ENCODE assay signal across 9 cellular contexts in the genomic region with DNA sequence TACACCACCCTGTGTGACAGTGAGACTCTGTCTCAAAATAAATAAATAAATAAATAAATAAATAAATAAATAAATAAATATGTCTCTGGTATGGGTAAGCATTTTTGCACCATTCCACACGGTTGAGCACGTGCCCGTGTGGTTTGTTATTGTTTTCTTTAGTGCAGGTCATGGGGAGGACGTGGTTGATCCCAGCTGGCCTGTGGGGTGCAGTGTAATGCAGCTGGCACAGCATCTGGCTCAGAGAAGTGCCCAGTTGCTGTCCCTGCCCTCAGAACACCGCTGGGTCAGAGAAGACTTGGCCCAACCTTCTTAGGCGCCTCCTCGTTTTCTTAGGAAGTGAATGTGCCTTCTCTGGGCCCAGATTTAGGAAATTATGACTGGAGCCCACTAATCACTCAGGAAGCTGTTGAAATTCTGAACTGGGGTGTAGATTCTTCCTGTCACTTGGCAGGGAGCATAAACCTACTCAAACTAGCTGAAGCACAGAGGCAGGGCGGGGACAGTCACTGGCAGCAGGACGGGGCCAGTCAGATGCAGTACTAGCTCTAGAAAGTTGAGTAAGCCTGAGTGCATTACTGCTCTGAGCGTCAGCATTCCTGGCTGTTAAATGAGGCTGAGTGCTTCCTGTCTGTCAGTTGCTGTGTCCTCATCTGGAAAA.
A peak's percentile ranks its signal among the peaks of the same experiment; 100 is the strongest.
DNase-seq lines count a peak whose midpoint lies in the region; ATAC-seq and TF ChIP-seq lines count a peak whose summit lies in the region.
"Had no signal": no experiment of that assay in that cellular context is flagged by ENCODE, and none has a peak within 500 bp of the region (broad histone marks: within the 10 kb centered on the region; RNA-seq: fewer than 3 reads in every experiment).

No MANE protein-coding gene starts in this region.

- no peaks in the 10 kb centered on the region for H3K27me3 ChIP-seq in mammary epithelial cell (ENCODE audit: insufficient read depth, low read length)
- no peaks in the 10 kb centered on the region for H3K27me3 ChIP-seq in right lobe of liver
- no peaks in the 10 kb centered on the region for H3K27me3 ChIP-seq in CD8-positive, alpha-beta memory T cell (ENCODE audit: insufficient read depth, low read length, poor library complexity, severe bottlenecking)

- H4K20me1 ChIP-seq in mammary epithelial cell (ENCODE audit: insufficient read depth, low read length) = no peaks in the 10 kb centered on the region

- no peaks in the 10 kb centered on the region for H3K9me3 Mint-ChIP-seq in activated CD8-positive, alpha-beta T cell treated with anti-CD3 and anti-CD28 coated beads for 36 hours
- no peaks in the 10 kb centered on the region for H3K9me3 Mint-ChIP-seq in CD8-positive, alpha-beta memory T cell

- H3K4me3 ChIP-seq in mammary epithelial cell (replicated peaks in 1 of 3; ENCODE audit: insufficient read depth in 1 of 3, low read depth in 2 of 3, low read length in 3 of 3) (no peak overlapping the region), right lobe of liver (no peak overlapping the region), urinary bladder (ENCODE audit: low read depth, low read length) (no peak overlapping the region)
- no peak overlapping the region for H3K4me3 ChIP-seq in CD8-positive, alpha-beta memory T cell (ENCODE audit: low read length)

- dilution Hi-C loops in mammary epithelial cell (cut with HindIII; ENCODE audit: low sequenced_read_pairs) = no loop called here

- CTCF ChIA-PET in mammary epithelial cell (lab: Charles Lee; ENCODE audit: low non-redundant PET) = no interaction called here
- CTCF ChIA-PET in activated CD8-positive, alpha-beta T cell treated with anti-CD3 and anti-CD28 coated beads for 36 hours (lab: Charles Lee) = interaction anchor here (1.6 to 3.2 kb wide), 2 partner anchors 33 to 113 kb away, joined by 5 to 12 read pairs; no protein-coding TSS in a partner anchor
- CTCF ChIA-PET in CD8-positive, alpha-beta memory T cell (lab: Charles Lee) = interaction anchor here (1.3 kb wide), 1 partner anchor 17 kb away, joined by 5 read pairs; no protein-coding TSS in a partner anchor

- H3K4me3 Mint-ChIP-seq in activated CD8-positive, alpha-beta T cell treated with anti-CD3 and anti-CD28 coated beads for 36 hours = no peak overlapping the region
- no peak overlapping the region for H3K4me3 Mint-ChIP-seq in CD8-positive, alpha-beta memory T cell

- no peaks in the 10 kb centered on the region for H3K36me3 Mint-ChIP-seq in activated CD8-positive, alpha-beta T cell treated with anti-CD3 and anti-CD28 coated beads for 36 hours (ENCODE audit: low read depth)
- peaks cover 0 to 5% (median 4%) of the 10 kb centered on the region in 3 donors for H3K36me3 Mint-ChIP-seq in CD8-positive, alpha-beta memory T cell

- BruUV-seq in mammary epithelial cell (replicated peaks; lab: Mats Ljungman, UMichigan) = no TSS peak

- POLR2A ChIA-PET in activated CD8-positive, alpha-beta T cell treated with anti-CD3 and anti-CD28 coated beads for 36 hours (lab: Charles Lee) = no interaction called here
- POLR2A ChIA-PET in CD8-positive, alpha-beta memory T cell (lab: Charles Lee) = no interaction called here

- H2AFZ ChIP-seq in mammary epithelial cell (ENCODE audit: low read depth, low read length) = no peak overlapping the region

- no peaks in the 10 kb centered on the region for H3K79me2 ChIP-seq in mammary epithelial cell (ENCODE audit: insufficient read depth, low read length)

- H3K4me1 Mint-ChIP-seq in activated CD8-positive, alpha-beta T cell treated with anti-CD3 and anti-CD28 coated beads for 36 hours (ENCODE audit: low read depth) = peaks cover 22% of the 10 kb centered on the region
- peaks cover 4 to 18% (median 14%) of the 10 kb centered on the region in 3 donors for H3K4me1 Mint-ChIP-seq in CD8-positive, alpha-beta memory T cell

- no peak overlapping the region for H3K27ac ChIP-seq in mammary epithelial cell (ENCODE audit: insufficient read depth, low read depth, low read length)
- peak overlapping the region in 2 of 3 donors; percentile 21 to 24 for H3K27ac ChIP-seq in right lobe of liver
- peak overlapping the region; percentile 54 for H3K27ac ChIP-seq in urinary bladder (ENCODE audit: low read depth)
- H3K27ac ChIP-seq in CD8-positive, alpha-beta memory T cell (ENCODE audit: low read depth, low read length) = no peak overlapping the region
- H3K27ac ChIP-seq: 22Rv1 had no signal

- no peaks in the 10 kb centered on the region for H3K27me3 Mint-ChIP-seq in activated CD8-positive, alpha-beta T cell treated with anti-CD3 and anti-CD28 coated beads for 36 hours
- H3K27me3 Mint-ChIP-seq in CD8-positive, alpha-beta memory T cell = no peaks in the 10 kb centered on the region

- TF ChIP-seq POLR2A in right lobe of liver (IDR thresholded peaks at IDR 0.05) = no peak

- H3K4me1 ChIP-seq in mammary epithelial cell (ENCODE audit: insufficient read depth, low read length) = peaks cover 20% of the 10 kb centered on the region
- H3K4me1 ChIP-seq in right lobe of liver = no peaks in the 10 kb centered on the region
- no peaks in the 10 kb centered on the region for H3K4me1 ChIP-seq in urinary bladder (ENCODE audit: insufficient read depth)
- H3K4me1 ChIP-seq in CD8-positive, alpha-beta memory T cell (ENCODE audit: insufficient read depth, low read length) = no peaks in the 10 kb centered on the region

- H3K9me3 ChIP-seq in mammary epithelial cell (replicated peaks; ENCODE audit: insufficient read depth, low read length) = no peaks in the 10 kb centered on the region
- H3K9me3 ChIP-seq in right lobe of liver = no peaks in the 10 kb centered on the region
- no peaks in the 10 kb centered on the region for H3K9me3 ChIP-seq in CD8-positive, alpha-beta memory T cell (ENCODE audit: low read length)

- intact Hi-C loops in mammary epithelial cell (cut with micrococcal nuclease) = loop anchor here (10.0 kb wide), 1 partner anchor 148 kb away; the partner anchor contains the start of gene GSPT1
- intact Hi-C loops in right lobe of liver (cut with DNase I) = loop anchor here (10.0 kb wide), 1 partner anchor 88 kb away; the partner anchor contains the start of gene SNX29 (in 2 of the 2)
- intact Hi-C loops in activated CD8-positive, alpha-beta T cell treated with anti-CD3 and anti-CD28 coated beads for 36 hours (cut with micrococcal nuclease) = no loop called here

- TF ChIP-seq CTCF in mammary epithelial cell (conservative IDR thresholded peaks at IDR 0.05 in 1 of 2, IDR thresholded peaks at IDR 0.05 in 1 of 2; ENCODE audit: extremely low read depth in 1 of 2, insufficient read depth in 1 of 2, low read depth in 1 of 2, low read length in 2 of 2) = no peak
- TF ChIP-seq CTCF in right lobe of liver (IDR thresholded peaks at IDR 0.05) = no peak
- no peak for TF ChIP-seq CTCF in activated CD8-positive, alpha-beta T cell treated with anti-CD3 and anti-CD28 coated beads for 36 hours (IDR thresholded peaks at IDR 0.05)

- H3K36me3 ChIP-seq in mammary epithelial cell (ENCODE audit: insufficient read depth, low read length) = no peaks in the 10 kb centered on the region
- no peaks in the 10 kb centered on the region for H3K36me3 ChIP-seq in right lobe of liver
- H3K36me3 ChIP-seq in urinary bladder (ENCODE audit: insufficient read depth) = no peaks in the 10 kb centered on the region
- H3K36me3 ChIP-seq in CD8-positive, alpha-beta memory T cell (ENCODE audit: insufficient read depth, low read length) = no peaks in the 10 kb centered on the region

- in situ Hi-C loops in mammary epithelial cell (cut with MboI; ENCODE audit: low sequenced_read_pairs in 2 of 2) = loop anchor here in 1 of 2 donors (25.0 kb wide), 2 partner anchors 200 to 650 kb away; partner anchors contain the start of gene RSL1D1

- H3K9ac ChIP-seq in mammary epithelial cell (ENCODE audit: insufficient read depth, low read length) = no peak overlapping the region

- H3K27ac Mint-ChIP-seq in activated CD8-positive, alpha-beta T cell treated with anti-CD3 and anti-CD28 coated beads for 36 hours = no peak overlapping the region
- peak overlapping the region in 1 of 8 donors; percentile 71 for H3K27ac Mint-ChIP-seq in CD8-positive, alpha-beta memory T cell

- no peak overlapping the region for H3K4me2 ChIP-seq in mammary epithelial cell (ENCODE audit: insufficient read depth, low read depth, low read length)

- WGBS in mammary epithelial cell (ENCODE audit: low coverage, missing lambda C conversion rate) = 69% methylated on average over 7 of the region's 10 CpGs
- WGBS in right lobe of liver (ENCODE audit: insufficient coverage, low coverage, low lambda C conversion rate, missing lambda C conversion rate) = 46% methylated on average over 6 of the region's 10 CpGs
- WGBS in urinary bladder = 50% methylated on average over 10 of the region's 10 CpGs

- peak; percentile 68 to 87 (median 84) for ATAC-seq in right lobe of liver
- no peak for ATAC-seq in activated CD8-positive, alpha-beta T cell treated with anti-CD3 and anti-CD28 coated beads for 36 hours

- DNase-seq in DMS 273 (lab: John Stamatoyannopoulos, UW; ENCODE audit: unreplicated experiment) (peak; percentile 48), DMS 273 treated with DMSO at 0.1 percent for 48 hours (lab: John Stamatoyannopoulos, UW) (no peak), mammary epithelial cell (peak; percentile 72), right lobe of liver (peak in 2 of 3 donors; percentile 37 to 68), NCI-H2081 treated with DMSO at 0.1 percent for 48 hours (lab: John Stamatoyannopoulos, UW) (no peak)
- no peak for DNase-seq in activated CD8-positive, alpha-beta T cell treated with anti-CD3 and anti-CD28 coated beads for 36 hours
- DNase-seq in CD8-positive, alpha-beta memory T cell = no peak

Comparison
In these comparisons a context has a peak if more than half of its experiments do, and no peak if none do; other contexts are left out.
1. DNase-seq: peak in DMS 273 (single experiment), mammary epithelial cell (single experiment) and right lobe of liver (2 of 3); none in DMS 273 treated with DMSO at 0.1 percent for 48 hours (single experiment), activated CD8-positive, alpha-beta T cell treated with anti-CD3 and anti-CD28 coated beads for 36 hours (single experiment), CD8-positive, alpha-beta memory T cell (0 of 5) and NCI-H2081 treated with DMSO at 0.1 percent for 48 hours (single experiment).
2. H3K27ac ChIP-seq: peak in right lobe of liver (2 of 3) and urinary bladder (single experiment); none in mammary epithelial cell (single experiment) and CD8-positive, alpha-beta memory T cell (single experiment).